In the genomic region with DNA sequence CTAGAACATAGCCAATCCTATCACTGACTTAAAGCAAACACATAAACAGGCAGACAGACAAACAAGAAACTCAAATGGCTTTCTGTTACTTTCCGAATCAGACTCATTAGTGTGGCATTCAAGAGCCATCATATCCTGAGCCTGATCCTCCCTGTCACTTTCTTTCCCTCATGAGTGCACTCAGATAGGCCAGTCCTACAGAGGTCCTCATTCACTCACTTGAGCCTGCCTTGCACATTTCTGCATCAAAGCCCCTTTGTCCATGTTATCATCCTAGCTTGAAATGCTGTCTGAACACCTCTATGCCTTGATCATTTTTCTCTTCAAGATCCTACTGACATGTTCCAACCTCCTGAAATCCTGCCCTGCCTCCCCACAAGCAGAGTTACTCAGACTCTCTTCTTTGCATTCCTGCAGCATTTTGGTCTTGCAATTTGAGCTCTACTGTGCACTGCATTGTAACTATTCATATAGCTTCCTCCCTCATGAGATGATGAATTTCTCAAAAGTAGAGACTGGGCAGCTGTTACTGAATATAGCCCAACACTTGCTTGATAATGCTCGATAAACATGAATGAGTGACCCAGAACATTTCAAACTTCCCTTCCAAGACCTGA, we compare ENCODE assay signal across 1 cellular context.
TF ChIP-seq lines count a peak whose summit lies in the region.

No MANE protein-coding gene starts in this region.

TF ChIP-seq in H1, 55 proteins besides CTCF, POLR2A, EP300 and RAD21:
- TF ChIP-seq USF2 (IDR thresholded peaks at IDR 0.05; ENCODE audit: low read length) (no peak), NANOG (IDR thresholded peaks at IDR 0.05; ENCODE audit: insufficient read depth, low read depth, low read length, poor library complexity, severe bottlenecking) (no peak), ATF2 (IDR thresholded peaks at IDR 0.05; ENCODE audit: low read length) (no peak), KDM5A (IDR thresholded peaks at IDR 0.05; ENCODE audit: low read length) (no peak), HDAC2 (IDR thresholded peaks at IDR 0.05; ENCODE audit: borderline replicate concordance in 1 of 2, low read depth in 2 of 2, low read length in 2 of 2) (no peak), SRF (IDR thresholded peaks at IDR 0.05; ENCODE audit: low read depth, low read length) (no peak), BRCA1 (IDR thresholded peaks at IDR 0.05; ENCODE audit: low read depth, low read length) (no peak), MAFK (IDR thresholded peaks at IDR 0.05; ENCODE audit: low read depth, low read length) (no peak), ZNF274 (IDR thresholded peaks at IDR 0.05; ENCODE audit: borderline replicate concordance, extremely low read depth, low read length) (no peak), JUN (IDR thresholded peaks at IDR 0.05; ENCODE audit: low read depth, low read length) (no peak), TCF12 (IDR thresholded peaks at IDR 0.05; ENCODE audit: low read depth, low read length) (no peak)
- TF ChIP-seq, protein P1, sequence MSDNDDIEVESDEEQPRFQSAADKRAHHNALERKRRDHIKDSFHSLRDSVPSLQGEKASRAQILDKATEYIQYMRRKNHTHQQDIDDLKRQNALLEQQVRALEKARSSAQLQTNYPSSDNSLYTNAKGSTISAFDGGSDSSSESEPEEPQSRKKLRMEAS (IDR thresholded peaks at IDR 0.05): no peak
